1 cellular context compared by ENCODE assay signal in the genomic region with DNA sequence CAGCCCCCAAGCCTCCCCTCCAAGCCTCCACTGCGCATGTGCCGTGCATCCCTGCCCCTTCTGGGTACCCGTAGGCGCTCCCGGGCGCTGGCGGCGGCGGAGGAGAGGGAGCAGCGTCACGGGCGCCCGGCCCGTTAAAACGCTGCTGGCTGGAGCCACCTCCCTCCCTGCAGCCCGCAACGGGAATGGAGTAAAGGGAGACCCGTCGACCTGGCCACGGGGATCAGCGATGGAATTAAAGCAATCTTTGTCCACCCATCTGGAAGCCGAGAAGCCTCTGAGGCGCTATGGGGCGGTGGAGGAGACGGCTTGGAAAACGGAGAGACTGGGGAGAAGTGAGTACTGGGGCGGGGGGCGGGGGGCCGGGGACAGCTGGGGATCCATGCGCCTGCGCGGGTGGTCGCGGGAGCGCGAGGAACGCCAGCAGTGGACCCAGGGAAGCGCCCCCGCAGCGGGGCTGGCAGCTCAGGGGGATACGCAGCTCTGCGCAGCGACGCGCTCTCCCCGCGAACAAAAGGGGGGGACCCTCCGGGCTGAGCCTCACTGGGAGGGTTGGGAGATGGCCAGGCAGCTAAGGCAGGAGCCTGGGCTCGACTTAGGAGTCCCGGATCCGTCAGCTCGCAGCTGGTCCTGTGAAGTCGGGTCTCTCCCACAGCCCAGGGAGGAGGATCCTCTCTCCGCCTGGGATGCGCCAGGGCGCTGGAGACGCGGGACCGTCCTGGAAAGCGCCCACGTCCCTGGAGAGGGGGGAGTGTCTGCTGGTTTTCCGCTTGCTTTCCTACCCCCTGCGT.
A peak's percentile ranks its signal among the peaks of the same experiment; 100 is the strongest.
TF ChIP-seq lines count a peak whose summit lies in the region.

TSS of gene BMERB1 (plus strand) at position 164 of the 791 bp plus-strand sequence. CDS start at position 230, 66 bp downstream.

TF ChIP-seq in A549, 52 proteins besides CTCF, POLR2A, EP300 and RAD21 (continued from another document):
- TF ChIP-seq PBX3 (IDR thresholded peaks at IDR 0.05) = no peak
- TF ChIP-seq CBX2 (IDR thresholded peaks at IDR 0.05; ENCODE audit: borderline replicate concordance, low read depth) = no peak
- no peak for TF ChIP-seq HMGXB4 (CRISPR knock-in tag; IDR thresholded peaks at IDR 0.05; ENCODE audit: borderline replicate concordance)
- TF ChIP-seq HDAC2 (IDR thresholded peaks at IDR 0.05) = peak; percentile 85; the same call in 1 of the 2 replicates
- TF ChIP-seq USF2 (IDR thresholded peaks at IDR 0.05) = no peak
- TF ChIP-seq TFCP2L1 (CRISPR knock-in tag; IDR thresholded peaks at IDR 0.05) = no peak
- no peak for TF ChIP-seq POLR2AphosphoS2 (conservative IDR thresholded peaks at IDR 0.05; ENCODE audit: low read length)
